In the genomic region with DNA sequence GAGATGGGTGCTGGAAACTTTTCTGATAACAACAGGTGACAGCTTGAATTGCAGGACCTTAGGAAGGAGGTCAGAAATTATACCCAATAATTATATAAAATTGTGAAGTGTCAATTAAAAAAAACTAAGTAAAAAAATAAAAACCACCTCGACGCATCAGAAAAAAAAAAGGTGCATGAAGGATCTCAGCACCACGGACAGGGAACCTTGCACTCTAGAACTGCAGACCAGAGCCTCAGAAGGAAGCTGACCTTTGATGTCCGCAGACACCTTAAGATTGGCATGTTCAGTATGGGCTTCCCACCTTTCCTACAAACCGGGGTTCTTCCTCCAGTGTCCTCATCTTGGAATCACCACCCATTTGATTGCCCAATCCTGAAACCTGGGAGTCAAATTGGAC, we compare ENCODE assay signal across 20 cellular contexts.
DNase-seq lines count a peak whose midpoint lies in the region; ATAC-seq, FAIRE-seq and TF ChIP-seq lines count a peak whose summit lies in the region.
"Had no signal": no experiment of that assay in that cellular context is flagged by ENCODE, and none has a peak within 500 bp of the region (broad histone marks: within the 10 kb centered on the region; RNA-seq: fewer than 3 reads in every experiment).

No MANE protein-coding gene starts in this region.

- FAIRE-seq in bronchial epithelial cell (lab: Jason Lieb, UNC) = no peak

- H3K36me3 ChIP-seq in GM23248 (ENCODE audit: low read depth) (no peaks in the 10 kb centered on the region), bronchial epithelial cell (ENCODE audit: control insufficient read depth, insufficient read depth, low read length) (no peaks in the 10 kb centered on the region), colonic mucosa (no peaks in the 10 kb centered on the region)
- H3K36me3 ChIP-seq: adrenal gland, esophagus squamous epithelium, left ventricle myocardium inferior had no signal

- TF ChIP-seq CTCF in bronchial epithelial cell (IDR thresholded peaks at IDR 0.05; ENCODE audit: insufficient read depth, low read length, severe bottlenecking) = no peak
- no peak for TF ChIP-seq CTCF in colonic mucosa (IDR thresholded peaks at IDR 0.05)

- no peaks in the 10 kb centered on the region for H4K20me1 ChIP-seq in GM23248 (ENCODE audit: insufficient read depth)

- DNase-seq in GM23248 (peak; percentile 33), LHCN-M2 (ENCODE audit: low read depth) (peak; percentile 6), bronchial epithelial cell (ENCODE audit: low read depth) (peak; percentile 3), iPS-NIHi7 (ENCODE audit: extremely low spot score) (peak; percentile 59), colonic mucosa (no peak), activated gamma-delta T cell treated with Interleukin-2 at 50 U/mL for 16 hours (no peak)
- DNase-seq in stimulated activated naive CD4-positive, alpha-beta T cell treated with Interleukin-2 at 50 U/mL for 16 hours (lab: John Stamatoyannopoulos, UW) = no peak
- DNase-seq: activated CD4-positive, alpha-beta T cell treated with anti-CD3 and anti-CD28 coated beads, Interleukin-2, amount 50 U/mL, for 4 hours; activated effector memory CD4-positive, alpha-beta T cell treated with anti-CD3 and anti-CD28 coated beads, Interleukin-2, amount 50 U/mL, for 16 hours; adrenal gland; CD4-positive, alpha-beta T cell; central memory CD4-positive, alpha-beta T cell; DMS53; esophagus squamous epithelium; H9; left ventricle myocardium inferior; mucosa of descending colon; NCI-H2171; NCI-H526 had no signal

- H3K27me3 ChIP-seq in GM23248 (replicated peaks; ENCODE audit: insufficient read depth) = no peaks in the 10 kb centered on the region; the same call in 1 of the 2 replicates
- H3K27me3 ChIP-seq in bronchial epithelial cell (ENCODE audit: control insufficient read depth, insufficient read depth, low read length) = no peaks in the 10 kb centered on the region
- no peaks in the 10 kb centered on the region for H3K27me3 ChIP-seq in colonic mucosa
- H3K27me3 ChIP-seq: adrenal gland, esophagus squamous epithelium had no signal

- intact Hi-C loops in colonic mucosa (cut with DNase I) = no loop called here

- H3K4me3 ChIP-seq in GM23248 = no peak overlapping the region
- no peak overlapping the region for H3K4me3 ChIP-seq in bronchial epithelial cell (ENCODE audit: low read depth, low read length)
- no peak overlapping the region for H3K4me3 ChIP-seq in colonic mucosa
- H3K4me3 ChIP-seq: adrenal gland, esophagus squamous epithelium, left ventricle myocardium inferior, mucosa of descending colon had no signal

- no peak overlapping the region for H3K4me2 ChIP-seq in GM23248 (ENCODE audit: unreplicated experiment)

- no peak overlapping the region for H2AFZ ChIP-seq in GM23248

- H3K9ac ChIP-seq in GM23248 (no peak overlapping the region), colonic mucosa (ENCODE audit: low read depth in 2 of 2, low read length in 2 of 2) (no peak overlapping the region)

- ATAC-seq in esophagus mucosa = no peak
- ATAC-seq: mucosa of descending colon had no signal

- no peaks in the 10 kb centered on the region for H3K9me3 ChIP-seq in GM23248 (ENCODE audit: low read depth)
- no peaks in the 10 kb centered on the region for H3K9me3 ChIP-seq in colonic mucosa
- H3K9me3 ChIP-seq: adrenal gland, esophagus squamous epithelium, mucosa of descending colon had no signal

- H3K4me1 ChIP-seq in GM23248 (ENCODE audit: insufficient read depth) = no peaks in the 10 kb centered on the region
- H3K4me1 ChIP-seq in colonic mucosa = no peaks in the 10 kb centered on the region
- H3K4me1 ChIP-seq: adrenal gland, esophagus squamous epithelium, left ventricle myocardium inferior had no signal

- no peaks in the 10 kb centered on the region for H3K9me2 ChIP-seq in GM23248 (ENCODE audit: insufficient read depth)

- in situ Hi-C loops in GM23248 (cut with MboI) = no loop called here

- H3K79me2 ChIP-seq in GM23248 (ENCODE audit: insufficient read depth) = no peaks in the 10 kb centered on the region

- no peaks in the 10 kb centered on the region for H3F3A ChIP-seq in GM23248 (ENCODE audit: insufficient read depth)

- H3K27ac ChIP-seq in GM23248 (no peak overlapping the region), colonic mucosa (no peak overlapping the region)
- H3K27ac ChIP-seq: adrenal gland, esophagus squamous epithelium, left ventricle myocardium inferior had no signal

- WGBS in GM23248 (ENCODE audit: low coverage in 1 of 2, low lambda C conversion rate in 2 of 2, missing lambda C conversion rate in 2 of 2), 2 experiments = 30 to 34% methylated on average over 5 of the region's 5 CpGs

Comparison
In these comparisons a context has a peak if more than half of its experiments do, and no peak if none do; other contexts are left out.
1. DNase-seq: peak in GM23248 (single experiment), LHCN-M2 (single experiment), bronchial epithelial cell (single experiment) and iPS-NIHi7 (single experiment); none in colonic mucosa (single experiment), activated gamma-delta T cell treated with Interleukin-2 at 50 U/mL for 16 hours (single experiment) and stimulated activated naive CD4-positive, alpha-beta T cell treated with Interleukin-2 at 50 U/mL for 16 hours (single experiment).